ENCODE assay signal across 10 cellular contexts in genomic region chr1:92953491-92953890, GRCh38. TPM values are rescaled to one million over a fixed set of nuclear protein-coding genes. Genes with fewer than 3 reads are reported as not detected.
A peak's percentile ranks its signal among the peaks of the same experiment; 100 is the strongest.
DNase-seq lines count a peak whose midpoint lies in the region; ATAC-seq and TF ChIP-seq lines count a peak whose summit lies in the region.
"Had no signal": no experiment of that assay in that cellular context is flagged by ENCODE, and none has a peak within 500 bp of the region (broad histone marks: within the 10 kb centered on the region; RNA-seq: fewer than 3 reads in every experiment).

No MANE protein-coding gene starts in this region.

- no peaks in the 10 kb centered on the region for H3K9me3 Mint-ChIP-seq in activated CD4-positive, alpha-beta T cell treated with anti-CD3 and anti-CD28 coated beads, Interleukin-2, amount 10 ng/mL, durations not matched to agents 7 days and 5 days

- no peaks in the 10 kb centered on the region for H3K27me3 ChIP-seq in BLaER1
- H3K27me3 ChIP-seq in esophagus squamous epithelium, result no peaks in the 10 kb centered on the region
- H3K27me3 ChIP-seq in body of pancreas, result no peaks in the 10 kb centered on the region

- ATAC-seq in GM19324 (IDR thresholded peaks at IDR 0.05; ENCODE audit: low FRiP score, unreplicated experiment) (peak; percentile 54), HG03103 (IDR thresholded peaks at IDR 0.05; ENCODE audit: low read depth, unreplicated experiment) (peak; percentile 55), left cardiac atrium (no peak), body of pancreas (no peak)

- DNase-seq in activated CD4-positive, alpha-beta T cell treated with anti-CD3 and anti-CD28 coated beads, Interleukin-2, amount 10 ng/mL, durations not matched to agents 7 days and 5 days, result peak; percentile 78
- DNase-seq in left cardiac atrium, result no peak
- no peak for DNase-seq in esophagus squamous epithelium (lab: John Stamatoyannopoulos, UW)
- DNase-seq in body of pancreas, result no peak
- DNase-seq in D341Med (ENCODE audit: low spot score), result no peak
- DNase-seq: NCI-H345 had no signal

- no peaks in the 10 kb centered on the region for H4K20me1 ChIP-seq in BLaER1

- H3K4me2 ChIP-seq in BLaER1, result peak overlapping the region; percentile 6; the same call in 1 of the 2 replicates

- H3K27ac Mint-ChIP-seq in activated CD4-positive, alpha-beta T cell treated with anti-CD3 and anti-CD28 coated beads, Interleukin-2, amount 10 ng/mL, durations not matched to agents 7 days and 5 days, result peak overlapping the region; percentile 54

- H3K27ac ChIP-seq in BLaER1, result no peak overlapping the region
- no peak overlapping the region for H3K27ac ChIP-seq in esophagus squamous epithelium
- H3K27ac ChIP-seq in body of pancreas, result no peak overlapping the region

- intact Hi-C loops in left cardiac atrium (cut with DNase I) (no loop called here), esophagus squamous epithelium (cut with DNase I) (no loop called here), body of pancreas (cut with DNase I) (no loop called here)

- H3K9me3 ChIP-seq in BLaER1, result no peaks in the 10 kb centered on the region
- no peaks in the 10 kb centered on the region for H3K9me3 ChIP-seq in esophagus squamous epithelium
- no peaks in the 10 kb centered on the region for H3K9me3 ChIP-seq in body of pancreas

- H3K4me1 ChIP-seq in BLaER1, result peaks cover 52% of the 10 kb centered on the region
- peaks cover 0 to 46% (median 16%) of the 10 kb centered on the region in 3 donors for H3K4me1 ChIP-seq in esophagus squamous epithelium
- H3K4me1 ChIP-seq in body of pancreas, result no peaks in the 10 kb centered on the region

- 64 to 68% methylated on average over 3 of the region's 3 CpGs for WGBS in esophagus squamous epithelium, 2 donors
- WGBS in body of pancreas, 2 donors, result 74 to 90% methylated on average over 3 of the region's 3 CpGs

- TF ChIP-seq POLR2A in esophagus squamous epithelium (IDR thresholded peaks at IDR 0.05) (no peak), body of pancreas (IDR thresholded peaks at IDR 0.05) (no peak)

- H3K36me3 ChIP-seq in BLaER1 (no peaks in the 10 kb centered on the region), esophagus squamous epithelium (no peaks in the 10 kb centered on the region), body of pancreas (replicated peaks in 1 of 2; ENCODE audit: insufficient read depth in 1 of 2, low read depth in 2 of 2) (no peaks in the 10 kb centered on the region)

- H3K9ac ChIP-seq in BLaER1, result no peak overlapping the region

- POLR2A ChIA-PET in activated CD4-positive, alpha-beta T cell treated with anti-CD3 and anti-CD28 coated beads, Interleukin-2, amount 10 ng/mL, durations not matched to agents 7 days and 5 days (lab: Charles Lee), result interaction anchor here (0.6 kb wide), 1 partner anchor 79 kb away, joined by 3 read pairs; no protein-coding TSS in a partner anchor

- peak overlapping the region; percentile 53 for H3K4me3 Mint-ChIP-seq in activated CD4-positive, alpha-beta T cell treated with anti-CD3 and anti-CD28 coated beads, Interleukin-2, amount 10 ng/mL, durations not matched to agents 7 days and 5 days

- H3K27me3 Mint-ChIP-seq in activated CD4-positive, alpha-beta T cell treated with anti-CD3 and anti-CD28 coated beads, Interleukin-2, amount 10 ng/mL, durations not matched to agents 7 days and 5 days, result no peaks in the 10 kb centered on the region

- H3K4me3 ChIP-seq in BLaER1 (no peak overlapping the region), esophagus squamous epithelium (no peak overlapping the region), body of pancreas (no peak overlapping the region)
- H3K4me3 ChIP-seq: lung had no signal

- no peak for TF ChIP-seq CTCF in esophagus squamous epithelium (IDR thresholded peaks at IDR 0.05)
- TF ChIP-seq CTCF in body of pancreas (IDR thresholded peaks at IDR 0.05), result no peak

- H3K36me3 Mint-ChIP-seq in activated CD4-positive, alpha-beta T cell treated with anti-CD3 and anti-CD28 coated beads, Interleukin-2, amount 10 ng/mL, durations not matched to agents 7 days and 5 days (ENCODE audit: low read depth), result peaks cover 22% of the 10 kb centered on the region

- CTCF ChIA-PET in activated CD4-positive, alpha-beta T cell treated with anti-CD3 and anti-CD28 coated beads, Interleukin-2, amount 10 ng/mL, durations not matched to agents 7 days and 5 days (lab: Charles Lee), result no interaction called here

- H3K4me1 Mint-ChIP-seq in activated CD4-positive, alpha-beta T cell treated with anti-CD3 and anti-CD28 coated beads, Interleukin-2, amount 10 ng/mL, durations not matched to agents 7 days and 5 days, result peaks cover 65% of the 10 kb centered on the region

RNA-seq across cellular contexts. Expression of gene DIPK1A, which starts 7.8 kb away (rescaled TPM):
- total RNA-seq in activated CD4-positive, alpha-beta T cell treated with anti-CD3 and anti-CD28 coated beads, Interleukin-2, amount 10 ng/mL, durations not matched to agents 7 days and 5 days, result 10 to 100 TPM; 17.7 to 19.1 TPM
- total RNA-seq in left cardiac atrium (1 to 10 TPM; 7.4 to 8.6 TPM), esophagus squamous epithelium (1 to 10 TPM; 3.1 to 9.9 (median 4.9) TPM), body of pancreas (1 to 10 TPM; 3.9 to 8.2 TPM)

Comparison
In these comparisons a context has a peak if more than half of its experiments do, and no peak if none do; other contexts are left out.
1. ATAC-seq: peak in GM19324 (single experiment) and HG03103 (single experiment); none in left cardiac atrium (0 of 2) and body of pancreas (single experiment).